Comparison of ENCODE assay signal across 21 cellular contexts in the genomic region with DNA sequence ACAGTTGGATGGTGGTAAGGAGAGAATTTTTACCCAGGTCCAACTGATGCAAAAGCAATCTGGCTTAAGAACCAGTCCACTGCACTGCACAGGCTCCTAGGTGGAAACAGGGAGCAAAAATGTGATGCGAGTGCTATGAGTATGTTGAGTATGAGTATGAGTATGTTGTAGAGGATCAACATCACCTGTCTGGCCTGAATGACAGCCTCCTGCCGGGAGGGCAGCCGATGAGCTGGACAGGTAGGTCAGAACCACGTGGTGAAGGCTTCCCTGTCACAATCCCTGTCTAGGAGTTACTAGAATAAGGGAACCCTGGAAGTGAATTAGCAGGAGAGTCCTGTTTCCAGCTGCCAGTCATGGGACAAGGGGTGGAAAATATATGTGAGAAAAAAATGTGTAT. TPM values are rescaled to one million over a fixed set of nuclear protein-coding genes. Genes with fewer than 3 reads are reported as not detected.
"Had no signal": no experiment of that assay in that cellular context is flagged by ENCODE, and none has a peak within 500 bp of the region (broad histone marks: within the 10 kb centered on the region; RNA-seq: fewer than 3 reads in every experiment).

No MANE protein-coding gene starts in this region.

- ATAC-seq: Panc1, Right ventricle myocardium inferior, SK-N-SH treated with all-trans-retinoic acid at 6 μM for 48 hours had no signal

- H3K9me3 ChIP-seq: MG63, SJCRH30 had no signal

- H3K27ac ChIP-seq: SJCRH30 had no signal

- H3K36me3 ChIP-seq: MG63, SJCRH30 had no signal

- H3K4me3 ChIP-seq: MG63, SJCRH30 had no signal

- H3K4me1 ChIP-seq: SJCRH30 had no signal

- DNase-seq: Karpas-422, KG1, MG63, NCI-H1092 treated with DMSO at 0.1 percent for 48 hours, NCI-H1436, NCI-H1694 treated with DMSO at 0.1 percent for 48 hours, NCI-H1930, NCI-H2081, NCI-H2107, NCI-H2227 treated with DMSO at 0.1 percent for 48 hours, NCI-H524, NCI-H526 treated with DMSO at 0.1 percent for 48 hours, NCI-H774, PC-3, SHP77 treated with DMSO at 0.1 percent for 48 hours, SJCRH30, T-helper 1 cell had no signal

- H3K27me3 ChIP-seq: MG63, SJCRH30 had no signal

RNA-seq across cellular contexts. Expression of a gene that starts 44.3 kb away (rescaled TPM):
- total RNA-seq: OCI-LY7 had no signal
